ENCODE assay signal across 1 cellular context in genomic region chr17:4908711-4909496, GRCh38.
TF ChIP-seq lines count a peak whose summit lies in the region.

No MANE protein-coding gene starts in this region.

TF ChIP-seq in liver, 16 proteins besides CTCF, POLR2A, EP300 and RAD21 (continued from another document):
- TF ChIP-seq HNF4A (conservative IDR thresholded peaks at IDR 0.05) (peak; percentile 52 to 54), GABPA (IDR thresholded peaks at IDR 0.05 in 1 of 2, conservative IDR thresholded peaks at IDR 0.05 in 1 of 2) (peak in 1 of 2 donors; percentile 30), TAF1 (conservative IDR thresholded peaks at IDR 0.05) (no peak), RXRA (IDR thresholded peaks at IDR 0.05) (peak; percentile 69 to 75), ZBTB33 (IDR thresholded peaks at IDR 0.05) (peak; percentile 58), EGR1 (IDR thresholded peaks at IDR 0.05; ENCODE audit: low read depth in 2 of 2) (no peak), JUND (IDR thresholded peaks at IDR 0.05) (peak in 1 of 2 donors; percentile 30), HNF4G (IDR thresholded peaks at IDR 0.05) (no peak)
